In the genomic region with DNA sequence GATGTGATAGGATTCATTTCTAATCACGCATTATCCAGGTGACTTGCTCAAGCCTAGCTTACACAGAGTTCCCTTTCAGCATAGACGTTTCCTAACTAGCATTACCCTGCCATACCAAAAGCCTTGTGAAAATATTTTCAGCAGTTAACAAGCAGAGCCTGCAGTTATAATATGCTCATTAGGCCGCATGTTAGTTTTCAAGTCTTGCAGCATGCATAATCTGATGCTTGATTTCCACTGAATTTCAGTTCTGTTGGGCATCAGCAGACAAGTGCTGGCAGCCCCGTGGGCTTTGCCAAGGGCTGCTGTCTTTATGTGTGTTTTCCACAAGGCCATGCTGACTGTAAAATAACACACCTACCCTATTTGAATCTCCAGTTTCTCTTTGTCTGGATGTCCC, we compare ENCODE assay signal across 19 cellular contexts.
"Had no signal": no experiment of that assay in that cellular context is flagged by ENCODE, and none has a peak within 500 bp of the region (broad histone marks: within the 10 kb centered on the region; RNA-seq: fewer than 3 reads in every experiment).

No MANE protein-coding gene starts in this region.

- ATAC-seq: effector memory CD8-positive, alpha-beta T cell; gastrocnemius medialis; heart right ventricle; left cardiac atrium; left lung; left ventricle myocardium superior; lower lobe of right lung had no signal

- H3K9me3 ChIP-seq: colonic mucosa, esophagus muscularis mucosa, gastrocnemius medialis, heart right ventricle, left lung, lower lobe of right lung had no signal

- H3K27me3 Mint-ChIP-seq: effector memory CD8-positive, alpha-beta T cell had no signal

- H3K9me3 Mint-ChIP-seq: dendritic cell treated with granulocyte-macrophage colony-stimulating factor and Interleukin-4, amounts not matched to agents 40 ng/mL and 50 ng/mL, for 4 days; mesothelial cell of epicardium had no signal

- DNase-seq: colonic mucosa; cortex of kidney; effector CD8-positive, alpha-beta T cell; effector memory CD8-positive, alpha-beta T cell; foreskin melanocyte; gastrocnemius medialis; glutamatergic neuron; head of caudate nucleus; heart right ventricle; hippocampal formation; left cardiac atrium; left lung; left ventricle myocardium superior; lower lobe of right lung had no signal

- H3K4me3 Mint-ChIP-seq: dendritic cell treated with granulocyte-macrophage colony-stimulating factor and Interleukin-4, amounts not matched to agents 40 ng/mL and 50 ng/mL, for 4 days; effector memory CD8-positive, alpha-beta T cell; mesothelial cell of epicardium had no signal

- H3K27ac Mint-ChIP-seq: dendritic cell treated with granulocyte-macrophage colony-stimulating factor and Interleukin-4, amounts not matched to agents 40 ng/mL and 50 ng/mL, for 4 days; effector memory CD8-positive, alpha-beta T cell; mesothelial cell of epicardium had no signal

- FAIRE-seq: endothelial cell of umbilical vein, islet of Langerhans had no signal

- H3K4me3 ChIP-seq: colonic mucosa, esophagus muscularis mucosa, gastrocnemius medialis, heart right ventricle, left lung, lower lobe of right lung had no signal

- H3K27me3 ChIP-seq: colonic mucosa, esophagus muscularis mucosa, gastrocnemius medialis, left lung had no signal

- H3K36me3 Mint-ChIP-seq: mesothelial cell of epicardium had no signal

- H3K27ac ChIP-seq: colonic mucosa, esophagus muscularis mucosa, gastrocnemius medialis, heart right ventricle, left lung, lower lobe of right lung had no signal

- H3K4me1 ChIP-seq: colonic mucosa, esophagus muscularis mucosa, gastrocnemius medialis, heart right ventricle, left lung, lower lobe of right lung had no signal

- H3K36me3 ChIP-seq: colonic mucosa, esophagus muscularis mucosa, gastrocnemius medialis, heart right ventricle, left lung, lower lobe of right lung had no signal
